Comparison of ENCODE assay signal across 17 cellular contexts in the genomic region with DNA sequence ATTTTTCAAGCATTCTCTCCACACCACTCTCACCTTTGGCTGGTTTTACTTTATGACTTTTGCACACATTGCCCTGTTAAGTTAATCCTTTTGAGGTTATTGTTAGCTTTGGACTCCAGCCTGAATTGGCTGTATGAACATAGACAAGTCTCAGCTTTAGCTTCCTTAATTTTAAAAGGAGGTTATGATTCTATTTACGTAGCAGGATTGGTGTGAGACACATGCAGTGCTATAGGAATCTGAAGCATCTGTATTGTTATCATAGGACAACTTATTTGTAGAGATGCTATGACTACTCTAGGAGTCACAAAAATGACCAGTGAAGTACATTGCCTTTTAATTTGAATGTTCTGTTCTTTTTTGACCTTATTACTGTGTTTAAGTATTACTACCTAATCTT. TPM values are rescaled to one million over a fixed set of nuclear protein-coding genes. Genes with fewer than 3 reads are reported as not detected.
A peak's percentile ranks its signal among the peaks of the same experiment; 100 is the strongest.
DNase-seq lines count a peak whose midpoint lies in the region; ATAC-seq, FAIRE-seq and TF ChIP-seq lines count a peak whose summit lies in the region.
"Had no signal": no experiment of that assay in that cellular context is flagged by ENCODE, and none has a peak within 500 bp of the region (broad histone marks: within the 10 kb centered on the region; RNA-seq: fewer than 3 reads in every experiment).

No MANE protein-coding gene starts in this region.

- peak; percentile 15 for FAIRE-seq in H54 (lab: Jason Lieb, UNC)
- no peak for FAIRE-seq in GM12892 (lab: Jason Lieb, UNC)
- FAIRE-seq: TTC549 had no signal

- TF ChIP-seq POLR2A in H54 (IDR thresholded peaks at IDR 0.05; ENCODE audit: low read depth, low read length) (no peak), GM12892 (IDR thresholded peaks at IDR 0.05; ENCODE audit: low read depth, low read length) (no peak)

- H3K4me1 ChIP-seq in RWPE2 (ENCODE audit: insufficient read depth, poor library complexity, severe bottlenecking): no peaks in the 10 kb centered on the region
- peaks cover 4% of the 10 kb centered on the region for H3K4me1 ChIP-seq in osteoblast (ENCODE audit: insufficient read depth, low read length)
- H3K4me1 ChIP-seq: Peyer's patch had no signal

- H4K20me1 ChIP-seq in osteoblast (ENCODE audit: insufficient read depth, low read length): no peaks in the 10 kb centered on the region

- H3K4me3 ChIP-seq in RWPE2 (ENCODE audit: severe bottlenecking): no peak overlapping the region
- H3K4me3 ChIP-seq in osteoblast (ENCODE audit: insufficient read depth, low read length): no peak overlapping the region
- H3K4me3 ChIP-seq: Peyer's patch, skin epidermis had no signal

- H3K27ac ChIP-seq in RWPE2 (ENCODE audit: poor library complexity, severe bottlenecking): no peak overlapping the region
- no peak overlapping the region for H3K27ac ChIP-seq in osteoblast (ENCODE audit: low read depth, low read length)
- H3K27ac ChIP-seq: Peyer's patch, skin epidermis had no signal

- H3K9me3 ChIP-seq in RWPE2 (ENCODE audit: severe bottlenecking) (no peaks in the 10 kb centered on the region), osteoblast (ENCODE audit: low read depth, low read length) (no peaks in the 10 kb centered on the region)
- H3K9me3 ChIP-seq: Peyer's patch had no signal

- H2AFZ ChIP-seq in osteoblast (ENCODE audit: low read length): no peak overlapping the region

- DNase-seq in H54 (ENCODE audit: insufficient read length, low spot score): no peak
- no peak for DNase-seq in RWPE2 (ENCODE audit: low spot score)
- DNase-seq in osteoblast (ENCODE audit: insufficient read length, low spot score, missing footprints): peak; percentile 56
- no peak for DNase-seq in NCI-H1694 treated with DMSO at 0.1 percent for 48 hours (lab: John Stamatoyannopoulos, UW)
- DNase-seq in NCI-H1048 (lab: John Stamatoyannopoulos, UW): no peak
- DNase-seq in HuH-7.5 (ENCODE audit: low spot score): no peak
- DNase-seq in GM12892 (ENCODE audit: insufficient read length): no peak
- DNase-seq: activated CD4-positive, alpha-beta T cell treated with anti-CD3 and anti-CD28 coated beads, Interleukin-2, amount 10 ng/mL, durations not matched to agents 7 days and 5 days; activated naive CD4-positive, alpha-beta T cell treated with anti-CD3 and anti-CD28 coated beads, Interleukin-2, amount 50 U/mL, for 16 hours; activated T-cell treated with anti-CD3 and anti-CD28 coated beads for 4 hours; NCI-H2107; Peyer's patch had no signal

- H3K79me2 ChIP-seq in osteoblast (ENCODE audit: insufficient read depth, low read length): no peaks in the 10 kb centered on the region

- no peak overlapping the region for H3K4me2 ChIP-seq in osteoblast (ENCODE audit: insufficient read depth, low read length)

- TF ChIP-seq CTCF in RWPE2 (IDR thresholded peaks at IDR 0.05; ENCODE audit: poor library complexity, severe bottlenecking) (no peak), osteoblast (IDR thresholded peaks at IDR 0.05; ENCODE audit: extremely low read depth, low read depth, low read length) (no peak)

- ATAC-seq in RWPE2 (ENCODE audit: low read depth): peak; percentile 25; the same call in 1 of the 3 replicates
- peak; percentile 59 for ATAC-seq in esophagus mucosa

- H3K36me3 ChIP-seq in RWPE2 (ENCODE audit: low read depth) (no peaks in the 10 kb centered on the region), osteoblast (ENCODE audit: insufficient read depth, low read length) (no peaks in the 10 kb centered on the region)
- H3K36me3 ChIP-seq: Peyer's patch had no signal

- H3K27me3 ChIP-seq in RWPE2 (ENCODE audit: insufficient read depth, poor library complexity, severe bottlenecking) (no peaks in the 10 kb centered on the region), osteoblast (ENCODE audit: insufficient read depth, low read length) (no peaks in the 10 kb centered on the region)
- H3K27me3 ChIP-seq: Peyer's patch had no signal

RNA-seq across cellular contexts. Expression of gene PGAM4, which starts 15.7 kb away (rescaled TPM):
- 0.44 TPM for total RNA-seq in esophagus mucosa
- total RNA-seq in osteoblast: not detected in 2 replicates
- polyA plus RNA-seq in GM12892 (2012; ENCODE audit: missing spikeins): not detected
- total RNA-seq: activated CD4-positive, alpha-beta T cell treated with anti-CD3 and anti-CD28 coated beads, Interleukin-2, amount 10 ng/mL, durations not matched to agents 7 days and 5 days; omental fat pad; Peyer's patch; temporal lobe had no signal

RNA-seq across cellular contexts. Expression of gene ATP7A, which starts 43.2 kb away (rescaled TPM):
- 8.7 TPM for total RNA-seq in esophagus mucosa
- 14.4 and 16.6 TPM in 2 replicates for total RNA-seq in osteoblast
- polyA plus RNA-seq in GM12892 (2012; ENCODE audit: missing spikeins): 6.8 TPM

RNA-seq across cellular contexts. Expression of gene COX7B, which starts 54.4 kb away (rescaled TPM):
- total RNA-seq in esophagus mucosa: 359 TPM
- 145 and 152 TPM in 2 replicates for total RNA-seq in osteoblast
- polyA plus RNA-seq in GM12892 (2012; ENCODE audit: missing spikeins): 757 TPM

RNA-seq across cellular contexts. Expression of gene MAGT1, which starts 58.5 kb away (rescaled TPM):
- 39.4 TPM for total RNA-seq in esophagus mucosa
- 59.7 and 66.9 TPM in 2 replicates for total RNA-seq in osteoblast
- polyA plus RNA-seq in GM12892 (2012; ENCODE audit: missing spikeins): 32.6 TPM
